Comparison of ENCODE assay signal across 26 cellular contexts in the genomic region with DNA sequence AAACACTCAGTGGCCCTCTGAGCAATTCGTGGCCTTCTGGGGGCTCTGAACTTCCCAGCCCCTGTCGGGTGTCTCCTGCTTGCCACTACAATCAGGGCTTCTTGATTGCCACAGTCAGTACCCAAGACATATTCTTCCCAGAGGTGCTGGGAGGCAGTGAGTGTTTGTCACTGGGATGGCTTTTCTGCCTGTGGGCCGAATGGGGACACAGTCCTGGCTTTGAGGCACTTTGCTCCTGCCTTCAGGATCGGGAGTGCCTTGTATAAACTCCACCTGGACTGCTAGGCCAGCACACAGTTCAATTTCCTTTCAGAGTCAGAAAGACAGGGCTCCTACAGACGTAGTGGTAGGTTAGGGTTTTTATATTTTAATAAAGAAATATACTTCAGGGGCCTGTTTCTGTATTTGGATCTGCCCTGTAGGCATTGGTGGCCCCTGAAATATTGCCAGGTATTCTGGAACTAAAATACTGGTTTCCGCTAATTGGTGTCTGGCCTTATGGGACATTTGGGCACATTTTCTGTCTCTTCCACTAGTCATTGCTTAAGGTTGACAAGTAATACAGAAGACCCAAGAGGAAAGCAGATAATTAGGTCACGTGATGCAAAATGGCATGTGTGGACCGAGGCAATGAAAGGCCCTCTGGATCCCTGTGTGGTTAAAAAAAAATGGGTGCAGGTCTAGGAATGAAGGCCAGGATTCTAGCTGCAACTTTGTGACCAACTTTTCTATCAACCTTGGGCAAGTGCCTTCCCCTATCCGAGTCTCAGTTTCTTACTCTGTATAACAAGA.
DNase-seq lines count a peak whose midpoint lies in the region; ATAC-seq, FAIRE-seq and TF ChIP-seq lines count a peak whose summit lies in the region.
"Had no signal": no experiment of that assay in that cellular context is flagged by ENCODE, and none has a peak within 500 bp of the region (broad histone marks: within the 10 kb centered on the region; RNA-seq: fewer than 3 reads in every experiment).

No MANE protein-coding gene starts in this region.

- H4K20me1 ChIP-seq in GM12878 (ENCODE audit: control insufficient read depth, insufficient read depth) (no peaks in the 10 kb centered on the region), neural progenitor cell (ENCODE audit: low read depth) (no peaks in the 10 kb centered on the region)
- H4K20me1 ChIP-seq: BLaER1 treated with 17β-estradiol and CSF1 and Interleukin-3, amounts not matched to agents 10 nM and 100 nM had no signal

- H3K27me3 ChIP-seq in GM12878 (replicated peaks in 1 of 2; ENCODE audit: control insufficient read depth in 2 of 2, insufficient read depth in 2 of 2, low read length in 1 of 2) (no peaks in the 10 kb centered on the region; a peak in 1 of 4 replicates), neural progenitor cell (no peaks in the 10 kb centered on the region)
- H3K27me3 ChIP-seq: BE2C; BLaER1 treated with 17β-estradiol and CSF1 and Interleukin-3, amounts not matched to agents 10 nM and 100 nM had no signal

- TF ChIP-seq RAD21 in GM12878 (IDR thresholded peaks at IDR 0.05; ENCODE audit: insufficient read depth, low read depth, low read length), result no peak

- peaks cover 5% of the 10 kb centered on the region for H3K27me3 Mint-ChIP-seq in neural progenitor cell (ENCODE audit: insufficient read depth, low read depth)
- H3K27me3 Mint-ChIP-seq: CD4-positive, alpha-beta T cell; CD8-positive, alpha-beta memory T cell had no signal

- H3K4me1 ChIP-seq in GM12878 (ENCODE audit: control insufficient read depth, insufficient read depth, low read length), result no peaks in the 10 kb centered on the region
- H3K4me1 ChIP-seq in neural progenitor cell, result no peaks in the 10 kb centered on the region
- H3K4me1 ChIP-seq: A549; BE2C; BLaER1 treated with 17β-estradiol and CSF1 and Interleukin-3, amounts not matched to agents 10 nM and 100 nM had no signal

- H3K36me3 ChIP-seq in GM12878 (ENCODE audit: control insufficient read depth in 2 of 2, insufficient read depth in 2 of 2, low read length in 1 of 2), result no peaks in the 10 kb centered on the region
- no peaks in the 10 kb centered on the region for H3K36me3 ChIP-seq in neural progenitor cell

- FAIRE-seq in GM12878 (lab: Jason Lieb, UNC), result no peak
- FAIRE-seq: A549, D721Med, GM12891, GM19239, H1 had no signal

- no peaks in the 10 kb centered on the region for H3K9me3 ChIP-seq in GM12878 (replicated peaks; ENCODE audit: control insufficient read depth, insufficient read depth, low read length)
- H3K9me3 ChIP-seq in neural progenitor cell (ENCODE audit: low read depth), result no peaks in the 10 kb centered on the region
- H3K9me3 ChIP-seq: A549, BE2C had no signal

- no peaks in the 10 kb centered on the region for H3K9me3 Mint-ChIP-seq in neural progenitor cell
- H3K9me3 Mint-ChIP-seq: CD4-positive, alpha-beta T cell; CD8-positive, alpha-beta memory T cell had no signal

- TF ChIP-seq EP300 in GM12878 (IDR thresholded peaks at IDR 0.05; ENCODE audit: borderline replicate concordance in 1 of 2, control insufficient read depth in 1 of 2, low read depth in 2 of 2, low read length in 2 of 2), result no peak

- peak overlapping the region; percentile 38 for H3K27ac Mint-ChIP-seq in neural progenitor cell
- H3K27ac Mint-ChIP-seq: CD14-positive monocyte; CD4-positive, alpha-beta T cell; CD8-positive, alpha-beta memory T cell had no signal

- TF ChIP-seq CTCF in GM12878 (IDR thresholded peaks at IDR 0.05 in 2 of 3, conservative IDR thresholded peaks at IDR 0.05 in 1 of 3; ENCODE audit: control insufficient read depth in 2 of 3, extremely low read depth in 1 of 3, insufficient read depth in 1 of 3, low read depth in 3 of 3, low read length in 3 of 3) (no peak), neural progenitor cell (IDR thresholded peaks at IDR 0.05) (no peak), GM13977 (IDR thresholded peaks at IDR 0.05; ENCODE audit: extremely low read depth, insufficient read depth, missing control alignments) (no peak)

- no TSS peak for BruUV-seq in GM12878 (replicated peaks; lab: Mats Ljungman, UMichigan)

- H3K27ac ChIP-seq in GM12878 (ENCODE audit: control insufficient read depth, insufficient read depth), result no peak overlapping the region
- no peak overlapping the region for H3K27ac ChIP-seq in neural progenitor cell
- H3K27ac ChIP-seq: A549; BLaER1 treated with 17β-estradiol and CSF1 and Interleukin-3, amounts not matched to agents 10 nM and 100 nM; GM23248 had no signal

- no peak overlapping the region for H3K4me3 Mint-ChIP-seq in neural progenitor cell
- H3K4me3 Mint-ChIP-seq: CD14-positive monocyte; CD4-positive, alpha-beta T cell; CD8-positive, alpha-beta memory T cell had no signal

- H3K4me1 Mint-ChIP-seq in neural progenitor cell, result peaks cover 9% of the 10 kb centered on the region
- H3K4me1 Mint-ChIP-seq: CD14-positive monocyte; CD8-positive, alpha-beta memory T cell had no signal

- intact Hi-C loops in cardiac septum (cut with DNase I) (no loop called here), Right ventricle myocardium superior (cut with DNase I) (no loop called here), GM12878 (cut with micrococcal nuclease; ENCODE audit: unreplicated experiment) (no loop called here)

- CTCF ChIA-PET in GM12878 (lab: Yijun Ruan, JAX), result no interaction called here

- SMC1A ChIA-PET in GM12878 (lab: Charles Lee; ENCODE audit: uncharacterized antibody, unreplicated experiment), result no interaction called here

- in situ Hi-C loops in GM12878 (cut with MboI), result no loop called here
- in situ Hi-C loops in GM13977 (cut with MboI; ENCODE audit: low pct_unique_long_range_greater_than_20kb, low sequenced_read_pairs, unreplicated experiment), result no loop called here

- no peak overlapping the region for H3K9ac ChIP-seq in GM12878 (ENCODE audit: control insufficient read depth, insufficient read depth, low read length)
- no peak overlapping the region for H3K9ac ChIP-seq in neural progenitor cell
- H3K9ac ChIP-seq: BLaER1 treated with 17β-estradiol and CSF1 and Interleukin-3, amounts not matched to agents 10 nM and 100 nM; GM23248 had no signal

- H3K4me3 ChIP-seq in GM12878 (no peak overlapping the region), neural progenitor cell (no peak overlapping the region)
- H3K4me3 ChIP-seq: A549; BLaER1 treated with 17β-estradiol and CSF1 and Interleukin-3, amounts not matched to agents 10 nM and 100 nM; GM23248 had no signal

- H2AFZ ChIP-seq in GM12878 (ENCODE audit: control insufficient read depth, low read depth, low read length), result no peak overlapping the region
- H2AFZ ChIP-seq in neural progenitor cell (replicated peaks), result no peak overlapping the region
- H2AFZ ChIP-seq: GM23248 had no signal

- H3K4me2 ChIP-seq in GM12878 (ENCODE audit: control insufficient read depth, insufficient read depth), result no peak overlapping the region
- no peak overlapping the region for H3K4me2 ChIP-seq in neural progenitor cell
- H3K4me2 ChIP-seq: A549; BLaER1 treated with 17β-estradiol and CSF1 and Interleukin-3, amounts not matched to agents 10 nM and 100 nM had no signal

- TF ChIP-seq POLR2A in GM12878 (IDR thresholded peaks at IDR 0.05; ENCODE audit: low read depth, low read length), result no peak

- 11% methylated on average over 9 of the region's 9 CpGs for WGBS in GM12878 (ENCODE audit: insufficient coverage, insufficient replicate concordance, low lambda C conversion rate, missing lambda C conversion rate)

- ATAC-seq in Right ventricle myocardium superior (ENCODE audit: poor library complexity), result no peak
- ATAC-seq in GM12878, result no peak
- ATAC-seq: A549 had no signal

- DNase-seq in cardiac septum (ENCODE audit: low spot score), result peak; percentile 66
- no peak for DNase-seq in Right ventricle myocardium superior
- DNase-seq in GM12878 (ENCODE audit: low read depth, low spot score), result no peak
- DNase-seq in neural progenitor cell (ENCODE audit: low spot score), result no peak
- no peak for DNase-seq in GM13977 (ENCODE audit: low spot score)
- DNase-seq in activated CD4-positive, alpha-beta T cell treated with anti-CD3 and anti-CD28 coated beads, Interleukin-2, amount 50 U/mL, for 1 hour, result no peak
- DNase-seq: 8988T; ACHN; AML-193; BE2C; CD4-positive, alpha-beta T cell; CD8-positive, alpha-beta memory T cell; DMS 273 treated with DMSO at 0.1 percent for 48 hours; DMS79; EL; GDM1; GM23248; H7; HCEC 1CT had no signal

- RAD21 ChIA-PET in GM12878 (lab: Charles Lee; ENCODE audit: unreplicated experiment), result no interaction called here

- H3F3A ChIP-seq in neural progenitor cell (ENCODE audit: low read depth), result no peaks in the 10 kb centered on the region

- H3K79me2 ChIP-seq in GM12878 (ENCODE audit: control insufficient read depth, insufficient read depth, low read length) (no peaks in the 10 kb centered on the region), neural progenitor cell (ENCODE audit: low read depth) (no peaks in the 10 kb centered on the region)

- H3K36me3 Mint-ChIP-seq in neural progenitor cell, result peaks cover 36% of the 10 kb centered on the region
- H3K36me3 Mint-ChIP-seq: CD14-positive monocyte; CD8-positive, alpha-beta memory T cell had no signal

- POLR2A ChIA-PET in GM12878 (lab: Charles Lee), result no interaction called here

TF ChIP-seq in GM12878, 131 proteins besides CTCF, POLR2A, EP300 and RAD21:
- TF ChIP-seq RAD51 (IDR thresholded peaks at IDR 0.05) (peak; percentile 29; the same call in 1 of the 2 replicates), SUPT20H (IDR thresholded peaks at IDR 0.05; ENCODE audit: borderline replicate concordance, control insufficient read depth, low read depth, low read length) (no peak)
